18 cellular contexts compared by ENCODE assay signal in the genomic region with DNA sequence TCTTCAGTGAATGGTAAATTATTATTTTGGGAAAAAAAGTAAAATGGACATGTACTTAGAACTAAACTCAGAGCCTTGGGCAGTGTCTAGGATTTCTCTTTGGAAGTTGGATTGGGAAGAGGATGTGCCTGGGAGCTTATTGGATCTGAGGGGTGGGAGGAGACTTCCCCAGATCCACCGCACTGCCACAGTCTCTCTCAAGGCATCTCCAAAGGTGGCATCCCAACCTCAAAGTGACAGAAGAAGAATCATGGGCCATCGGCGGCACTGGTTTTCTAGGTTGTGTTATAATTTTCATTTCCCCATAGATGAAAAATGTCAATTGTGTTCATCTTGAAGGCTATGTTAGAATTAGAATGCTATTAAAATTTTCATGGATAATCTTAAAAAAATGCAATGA.
A peak's percentile ranks its signal among the peaks of the same experiment; 100 is the strongest.
DNase-seq lines count a peak whose midpoint lies in the region; ATAC-seq, FAIRE-seq and TF ChIP-seq lines count a peak whose summit lies in the region.
"Had no signal": no experiment of that assay in that cellular context is flagged by ENCODE, and none has a peak within 500 bp of the region (broad histone marks: within the 10 kb centered on the region; RNA-seq: fewer than 3 reads in every experiment).

No MANE protein-coding gene starts in this region.

- dilution Hi-C loops in endothelial cell of umbilical vein (cut with MboI; ENCODE audit: extremely low pct_ligation_motif_present, low sequenced_read_pairs): no loop called here

- H3K79me2 ChIP-seq in HepG2 (ENCODE audit: insufficient read depth, low read length): no peaks in the 10 kb centered on the region
- no peaks in the 10 kb centered on the region for H3K79me2 ChIP-seq in endothelial cell of umbilical vein (ENCODE audit: control insufficient read depth, insufficient read depth, low read length)
- H3K79me2 ChIP-seq: parathyroid adenoma had no signal

- CTCF ChIA-PET in HepG2 (lab: Yijun Ruan, JAX; ENCODE audit: low intra/inter-chr PET ratio, low total read pairs) (no interaction called here), endothelial cell of umbilical vein (lab: Charles Lee) (interaction anchor here (0.8 to 2.1 kb wide), 9 partner anchors 13 to 102 kb away, joined by 3 to 10 read pairs (median 5); a partner anchor contains a TSS)

- intact Hi-C loops in HepG2 (cut with micrococcal nuclease; ENCODE audit: unreplicated experiment) (no loop called here), right lobe of liver (cut with DNase I) (no loop called here), endothelial cell of umbilical vein (cut with micrococcal nuclease) (loop anchor here (1.0 to 5.0 kb wide), 3 partner anchors 47 to 79 kb away; a partner anchor contains a TSS), sigmoid colon (cut with DNase I) (no loop called here)

- peaks cover 5% of the 10 kb centered on the region; the same call in 1 of the 2 replicates for H3K9me3 ChIP-seq in HepG2 (ENCODE audit: low read length)
- no peaks in the 10 kb centered on the region for H3K9me3 ChIP-seq in right lobe of liver
- no peaks in the 10 kb centered on the region for H3K9me3 ChIP-seq in endothelial cell of umbilical vein (replicated peaks; ENCODE audit: control insufficient read depth, insufficient read depth, low read length)
- H3K9me3 ChIP-seq in sigmoid colon: no peaks in the 10 kb centered on the region
- H3K9me3 ChIP-seq: body of pancreas had no signal

- in situ Hi-C loops in HepG2 (cut with HindIII; ENCODE audit: extremely low pct_ligation_motif_present, low pct_unique_long_range_greater_than_20kb): no loop called here

- BruUV-seq in HepG2 (replicated peaks; lab: Mats Ljungman, UMichigan) (TSS peak; percentile 80), endothelial cell of umbilical vein (replicated peaks; lab: Mats Ljungman, UMichigan) (TSS peak; percentile 5)

- 0 out of 2 replicates have a peak overlapping the region, but pooled peaks have one; percentile 14 for H3K9ac ChIP-seq in HepG2 (ENCODE audit: insufficient read depth, low read depth, low read length)
- peak overlapping the region; percentile 69 for H3K9ac ChIP-seq in endothelial cell of umbilical vein (replicated peaks; ENCODE audit: extremely low read depth, insufficient read depth, low read length)
- H3K9ac ChIP-seq: parathyroid adenoma had no signal

- H3K27me3 ChIP-seq in HepG2 (ENCODE audit: control insufficient read depth in 1 of 2, insufficient read depth in 2 of 2, low read length in 2 of 2): no peaks in the 10 kb centered on the region; a peak in 1 of 5 replicates
- no peaks in the 10 kb centered on the region for H3K27me3 ChIP-seq in right lobe of liver
- no peaks in the 10 kb centered on the region for H3K27me3 ChIP-seq in endothelial cell of umbilical vein (ENCODE audit: control insufficient read depth in 2 of 2, insufficient read depth in 2 of 2, low read length in 2 of 2)
- no peaks in the 10 kb centered on the region for H3K27me3 ChIP-seq in sigmoid colon
- H3K27me3 ChIP-seq: body of pancreas had no signal

- H3K9me1 ChIP-seq in endothelial cell of umbilical vein (replicated peaks; ENCODE audit: control insufficient read depth, extremely low read depth, insufficient read depth, low read length): no peaks in the 10 kb centered on the region

- H3K4me3 ChIP-seq in HepG2 (replicated peaks in 1 of 3; ENCODE audit: insufficient read depth in 1 of 3, low read depth in 2 of 3, low read length in 3 of 3) (no peak overlapping the region), right lobe of liver (no peak overlapping the region), endothelial cell of umbilical vein (replicated peaks in 1 of 3; ENCODE audit: insufficient read depth in 1 of 3, low read depth in 1 of 3, low read length in 3 of 3) (no peak overlapping the region), sigmoid colon (no peak overlapping the region)
- H3K4me3 ChIP-seq: body of pancreas had no signal

- H4K20me1 ChIP-seq in HepG2 (ENCODE audit: insufficient read depth, low read length): no peaks in the 10 kb centered on the region
- H4K20me1 ChIP-seq in endothelial cell of umbilical vein (replicated peaks; ENCODE audit: control insufficient read depth, extremely low read depth, insufficient read depth, low read length): no peaks in the 10 kb centered on the region

- TF ChIP-seq EP300 in HepG2 (IDR thresholded peaks at IDR 0.05; ENCODE audit: low read depth in 2 of 2, low read length in 2 of 2): no peak
- TF ChIP-seq EP300 in HepG2 (CRISPR knock-in tag; IDR thresholded peaks at IDR 0.05; ENCODE audit: borderline replicate concordance): no peak
- no peak for TF ChIP-seq EP300 in sigmoid colon (IDR thresholded peaks at IDR 0.05)

- TF ChIP-seq POLR2A in HepG2 (IDR thresholded peaks at IDR 0.05; ENCODE audit: insufficient read depth in 1 of 2, low read depth in 2 of 2, low read length in 2 of 2): no peak
- no peak for TF ChIP-seq POLR2A in right lobe of liver (IDR thresholded peaks at IDR 0.05)
- no peak for TF ChIP-seq POLR2A in endothelial cell of umbilical vein (IDR thresholded peaks at IDR 0.05; ENCODE audit: low read depth, low read length)
- TF ChIP-seq POLR2A in sigmoid colon (IDR thresholded peaks at IDR 0.05): no peak

- DNase-seq in HepG2 (ENCODE audit: low spot score): no peak
- DNase-seq in right lobe of liver: no peak
- no peak for DNase-seq in endothelial cell of umbilical vein (ENCODE audit: low read depth, low spot score)
- DNase-seq in sigmoid colon: no peak
- no peak for DNase-seq in SKM-1 (lab: John Stamatoyannopoulos, UW; ENCODE audit: unreplicated experiment)
- DNase-seq in HK-2 (ENCODE audit: unreplicated experiment): no peak
- DNase-seq: activated CD8-positive, alpha-beta T cell treated with anti-CD3 and anti-CD28 coated beads for 36 hours; activated T-cell treated with anti-CD3 and anti-CD28 coated beads, Interleukin-2, amount 50 U/mL, for 24 hours; CD4-positive, CD25-positive, alpha-beta regulatory T cell; naive B cell; NCI-H2081; NCI-H524 treated with DMSO at 0.1 percent for 48 hours; T-helper 17 cell had no signal

- TF ChIP-seq RAD21 in HepG2 (CRISPR knock-in tag; IDR thresholded peaks at IDR 0.05): no peak

- POLR2A ChIA-PET in HepG2 (lab: Yijun Ruan, JAX): interaction anchor here (1.1 to 1.6 kb wide), 2 partner anchors 10 to 197 kb away, joined by 5 to 6 read pairs; a partner anchor contains a TSS
- POLR2A ChIA-PET in endothelial cell of umbilical vein (lab: Charles Lee): no interaction called here

- H2AFZ ChIP-seq in HepG2 (ENCODE audit: low read length) (no peak overlapping the region), endothelial cell of umbilical vein (ENCODE audit: low read depth, low read length) (no peak overlapping the region)
- H2AFZ ChIP-seq: parathyroid adenoma had no signal

- WGBS in HepG2 (ENCODE audit: low lambda C conversion rate): 90% methylated on average over 3 of the region's 3 CpGs
- WGBS in right lobe of liver (ENCODE audit: insufficient coverage, low coverage, low lambda C conversion rate, missing lambda C conversion rate): 100% methylated on average over 3 of the region's 3 CpGs
- 93 to 96% methylated on average over 3 of the region's 3 CpGs for WGBS in sigmoid colon, 2 donors

- H3K4me2 ChIP-seq in HepG2 (ENCODE audit: low read depth, low read length): no peak overlapping the region
- H3K4me2 ChIP-seq in endothelial cell of umbilical vein (ENCODE audit: insufficient read depth, low read length): peak overlapping the region; percentile 8

- H3K4me1 ChIP-seq in HepG2 (ENCODE audit: insufficient read depth, low read length) (peaks cover 55% of the 10 kb centered on the region), right lobe of liver (no peaks in the 10 kb centered on the region), endothelial cell of umbilical vein (ENCODE audit: control insufficient read depth, extremely low read depth, insufficient read depth, low read length) (peaks cover 54% of the 10 kb centered on the region), sigmoid colon (peaks cover 0 to 31% (median 25%) of the 10 kb centered on the region in 4 donors)
- H3K4me1 ChIP-seq: body of pancreas had no signal

- H3K27ac ChIP-seq in HepG2 (ENCODE audit: extremely low read length, insufficient read depth, low read length): no peak overlapping the region
- no peak overlapping the region for H3K27ac ChIP-seq in right lobe of liver
- H3K27ac ChIP-seq in endothelial cell of umbilical vein (ENCODE audit: insufficient read depth, low read depth, low read length): peak overlapping the region; percentile 54
- peak overlapping the region in 3 of 4 donors; percentile 22 to 50 (median 43) for H3K27ac ChIP-seq in sigmoid colon
- H3K27ac ChIP-seq: WERI-Rb-1 had no signal

- H3K36me3 ChIP-seq in HepG2 (replicated peaks in 1 of 2; ENCODE audit: control insufficient read depth in 1 of 2, insufficient read depth in 2 of 2, low read length in 2 of 2) (no peaks in the 10 kb centered on the region), right lobe of liver (no peaks in the 10 kb centered on the region), endothelial cell of umbilical vein (ENCODE audit: control insufficient read depth in 2 of 2, extremely low read depth in 1 of 2, insufficient read depth in 2 of 2, low read length in 2 of 2) (no peaks in the 10 kb centered on the region), sigmoid colon (no peaks in the 10 kb centered on the region)
- H3K36me3 ChIP-seq: WERI-Rb-1 had no signal

- ATAC-seq in HepG2: no peak
- ATAC-seq in right lobe of liver: no peak
- ATAC-seq in GM19397 (IDR thresholded peaks at IDR 0.05; ENCODE audit: unreplicated experiment): no peak
- ATAC-seq in HG03565 (IDR thresholded peaks at IDR 0.05; ENCODE audit: unreplicated experiment): no peak
- ATAC-seq: activated CD8-positive, alpha-beta T cell treated with anti-CD3 and anti-CD28 coated beads for 36 hours had no signal

- no peak for FAIRE-seq in HepG2 (lab: Jason Lieb, UNC)
- no peak for FAIRE-seq in endothelial cell of umbilical vein (lab: Jason Lieb, UNC)

- no peak for TF ChIP-seq CTCF in HepG2 (CRISPR knock-in tag; IDR thresholded peaks at IDR 0.05)
- TF ChIP-seq CTCF in right lobe of liver (IDR thresholded peaks at IDR 0.05): no peak
- TF ChIP-seq CTCF in endothelial cell of umbilical vein (IDR thresholded peaks at IDR 0.05; ENCODE audit: extremely low read depth in 1 of 2, insufficient read depth in 1 of 2, low read depth in 1 of 2, low read length in 2 of 2): no peak
- no peak for TF ChIP-seq CTCF in sigmoid colon (IDR thresholded peaks at IDR 0.05)

TF ChIP-seq in endothelial cell of umbilical vein, 7 proteins besides CTCF, POLR2A, EP300 and RAD21 (continues in another document):
- TF ChIP-seq JUN (IDR thresholded peaks at IDR 0.05; ENCODE audit: borderline replicate concordance, insufficient read depth, insufficient read length, low read depth) (no peak), MYC (IDR thresholded peaks at IDR 0.05; ENCODE audit: low read depth, low read length) (no peak), POLR2AphosphoS5 (IDR thresholded peaks at IDR 0.05; ENCODE audit: insufficient read depth, low read depth, low read length) (no peak), FOS (IDR thresholded peaks at IDR 0.05; ENCODE audit: borderline replicate concordance, insufficient read depth, low read length) (no peak), GATA2 (IDR thresholded peaks at IDR 0.05; ENCODE audit: insufficient read depth, insufficient read length, low read depth, low read length) (no peak)
- TF ChIP-seq, protein P1, sequence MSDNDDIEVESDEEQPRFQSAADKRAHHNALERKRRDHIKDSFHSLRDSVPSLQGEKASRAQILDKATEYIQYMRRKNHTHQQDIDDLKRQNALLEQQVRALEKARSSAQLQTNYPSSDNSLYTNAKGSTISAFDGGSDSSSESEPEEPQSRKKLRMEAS (IDR thresholded peaks at IDR 0.05; ENCODE audit: insufficient read depth, insufficient read length): no peak

Comparison
In these comparisons a context has a peak if more than half of its experiments do, and no peak if none do; other contexts are left out.
1. H3K27ac ChIP-seq: peak in endothelial cell of umbilical vein (single experiment) and sigmoid colon (3 of 4); none in HepG2 (single experiment) and right lobe of liver (0 of 3).